In the genomic region with DNA sequence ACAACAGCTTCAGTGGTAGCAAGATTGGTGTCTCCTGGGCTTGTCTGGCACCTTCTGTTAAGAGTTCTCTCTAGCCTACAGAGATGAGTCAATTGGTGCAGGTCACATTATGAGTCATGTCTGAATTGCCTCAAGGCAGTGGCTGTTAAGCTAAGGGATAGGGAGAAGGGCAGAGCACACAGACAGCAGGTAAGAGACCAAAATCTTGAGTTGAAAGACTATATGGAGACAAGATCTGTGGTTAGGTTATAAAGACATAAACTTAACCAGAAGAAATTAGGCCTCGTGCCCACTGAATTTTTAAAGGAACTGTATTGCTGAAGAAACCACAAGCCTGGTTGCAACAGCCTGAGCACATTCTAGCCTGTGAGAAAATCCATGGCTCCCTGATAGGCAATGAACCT, we compare ENCODE assay signal across 8 cellular contexts. TPM values are rescaled to one million over a fixed set of nuclear protein-coding genes. Genes with fewer than 3 reads are reported as not detected.
DNase-seq lines count a peak whose midpoint lies in the region; ATAC-seq and TF ChIP-seq lines count a peak whose summit lies in the region.

No MANE protein-coding gene starts in this region.

- intact Hi-C loops in activated CD8-positive, alpha-beta T cell treated with anti-CD3 and anti-CD28 coated beads for 36 hours (cut with micrococcal nuclease), result loop anchor here (1.0 kb wide), 1 partner anchor 37 kb away; no protein-coding TSS in a partner anchor
- intact Hi-C loops in vagina (cut with DNase I), result no loop called here

- peak; percentile 98 for ATAC-seq in GM21528 (IDR thresholded peaks at IDR 0.05; ENCODE audit: low FRiP score, unreplicated experiment)
- ATAC-seq in activated CD8-positive, alpha-beta T cell treated with anti-CD3 and anti-CD28 coated beads for 36 hours, result peak; percentile 99

- peak; percentile 70 for DNase-seq in GM06990 (ENCODE audit: extremely low read depth, insufficient read length)
- DNase-seq in HPDE6-E6E7 (ENCODE audit: extremely low spot score), result peak; percentile 94
- DNase-seq in activated CD8-positive, alpha-beta T cell treated with anti-CD3 and anti-CD28 coated beads for 36 hours, result peak; percentile 69
- peak; percentile 89 for DNase-seq in kidney tubule cell (ENCODE audit: low spot score)
- DNase-seq in chondrocyte (ENCODE audit: low spot score), result no peak
- DNase-seq in NCI-H345 (lab: John Stamatoyannopoulos, UW), result no peak
- DNase-seq in vagina (ENCODE audit: extremely low spot score in 2 of 2), result no peak

- no peaks in the 10 kb centered on the region for H3K27me3 Mint-ChIP-seq in activated CD8-positive, alpha-beta T cell treated with anti-CD3 and anti-CD28 coated beads for 36 hours
- no peaks in the 10 kb centered on the region for H3K27me3 Mint-ChIP-seq in chondrocyte (ENCODE audit: low read depth)

- no peak for TF ChIP-seq POLR2A in vagina (IDR thresholded peaks at IDR 0.05)

- no peak overlapping the region for H3K4me3 Mint-ChIP-seq in activated CD8-positive, alpha-beta T cell treated with anti-CD3 and anti-CD28 coated beads for 36 hours
- H3K4me3 Mint-ChIP-seq in chondrocyte (ENCODE audit: unreplicated experiment), result no peak overlapping the region

- peaks cover 46% of the 10 kb centered on the region for H3K36me3 Mint-ChIP-seq in activated CD8-positive, alpha-beta T cell treated with anti-CD3 and anti-CD28 coated beads for 36 hours (ENCODE audit: low read depth)
- peaks cover 29% of the 10 kb centered on the region for H3K36me3 Mint-ChIP-seq in chondrocyte (ENCODE audit: low read depth)

- H3K9me3 ChIP-seq in vagina, result no peaks in the 10 kb centered on the region

- H3K4me1 Mint-ChIP-seq in activated CD8-positive, alpha-beta T cell treated with anti-CD3 and anti-CD28 coated beads for 36 hours (ENCODE audit: low read depth), result peaks cover 38% of the 10 kb centered on the region
- peaks cover 5% of the 10 kb centered on the region for H3K4me1 Mint-ChIP-seq in chondrocyte (ENCODE audit: low read depth)

- H3K27ac Mint-ChIP-seq in activated CD8-positive, alpha-beta T cell treated with anti-CD3 and anti-CD28 coated beads for 36 hours, result peak overlapping the region; percentile 37
- H3K27ac Mint-ChIP-seq in chondrocyte (ENCODE audit: unreplicated experiment), result no peak overlapping the region

- no peaks in the 10 kb centered on the region for H3K27me3 ChIP-seq in GM06990 (replicated peaks; ENCODE audit: control insufficient read depth, insufficient read depth, low read length)
- H3K27me3 ChIP-seq in vagina, result no peaks in the 10 kb centered on the region

- H3K27ac ChIP-seq in vagina, result no peak overlapping the region

- TF ChIP-seq CTCF in GM06990 (IDR thresholded peaks at IDR 0.05; ENCODE audit: insufficient read depth, low read length, poor library complexity, severe bottlenecking) (no peak), chondrocyte (IDR thresholded peaks at IDR 0.05) (no peak), vagina (IDR thresholded peaks at IDR 0.05) (no peak)
- no peak for TF ChIP-seq CTCF in activated CD8-positive, alpha-beta T cell treated with anti-CD3 and anti-CD28 coated beads for 36 hours (IDR thresholded peaks at IDR 0.05)

- H3K4me1 ChIP-seq in vagina, result peaks cover 3% of the 10 kb centered on the region

- H3K9me3 Mint-ChIP-seq in activated CD8-positive, alpha-beta T cell treated with anti-CD3 and anti-CD28 coated beads for 36 hours, result no peaks in the 10 kb centered on the region
- no peaks in the 10 kb centered on the region for H3K9me3 Mint-ChIP-seq in chondrocyte (ENCODE audit: low read depth)

- no peak overlapping the region for H3K4me3 ChIP-seq in GM06990 (replicated peaks; ENCODE audit: low read depth, low read length)
- H3K4me3 ChIP-seq in vagina, result no peak overlapping the region

- CTCF ChIA-PET in activated CD8-positive, alpha-beta T cell treated with anti-CD3 and anti-CD28 coated beads for 36 hours (lab: Charles Lee), result interaction anchor here (0.6 to 1.7 kb wide), 6 partner anchors 15 to 179 kb away, joined by 3 to 11 read pairs (median 3); no protein-coding TSS in a partner anchor

- H3K36me3 ChIP-seq in GM06990 (ENCODE audit: control insufficient read depth, insufficient read depth, low read length), result peaks cover 2% of the 10 kb centered on the region
- H3K36me3 ChIP-seq in vagina, result peaks cover 0 to 60% of the 10 kb centered on the region in 2 donors

- POLR2A ChIA-PET in activated CD8-positive, alpha-beta T cell treated with anti-CD3 and anti-CD28 coated beads for 36 hours (lab: Charles Lee), result interaction anchor here (1.0 to 1.5 kb wide), 2 partner anchors 118 to 150 kb away, joined by 3 to 4 read pairs; partner anchors contain the start of genes FAM162A and WDR5B

RNA-seq across cellular contexts. Expression of gene KPNA1, which starts 19.2 kb away (rescaled TPM):
- total RNA-seq in activated CD8-positive, alpha-beta T cell treated with anti-CD3 and anti-CD28 coated beads for 36 hours, result 10 to 100 TPM; 46.6 to 47.4 TPM
- total RNA-seq in chondrocyte, result 80.6 to 88.9 TPM (median 85.6 TPM) in 3 replicates
- 54.0 TPM for total RNA-seq in vagina

RNA-seq across cellular contexts. Expression of gene PARP9, which starts 30.2 kb away (rescaled TPM):
- 10 to 100 TPM; 17.8 to 18.5 TPM for total RNA-seq in activated CD8-positive, alpha-beta T cell treated with anti-CD3 and anti-CD28 coated beads for 36 hours
- total RNA-seq in chondrocyte (9.0 to 16.5 TPM (median 9.1 TPM) in 3 replicates), vagina (19.4 TPM)

RNA-seq across cellular contexts. Expression of gene DTX3L, which starts 30.2 kb away (rescaled TPM):
- 10 to 100 TPM; 22.1 to 25.9 TPM for total RNA-seq in activated CD8-positive, alpha-beta T cell treated with anti-CD3 and anti-CD28 coated beads for 36 hours
- total RNA-seq in chondrocyte (13.5 to 16.6 TPM (median 15.0 TPM) in 3 replicates), vagina (17.7 TPM)

RNA-seq across cellular contexts. Expression of gene PARP15, which starts 43.5 kb away (rescaled TPM):
- 10 to 100 TPM; 13.3 to 14.0 TPM for total RNA-seq in activated CD8-positive, alpha-beta T cell treated with anti-CD3 and anti-CD28 coated beads for 36 hours
- total RNA-seq in chondrocyte (0.10 TPM in 1 of 3 replicates, not detected in the others), vagina (5.9 TPM)

Comparison
In these comparisons a context has a peak if more than half of its experiments do, and no peak if none do; other contexts are left out.
1. DNase-seq: peak in GM06990 (single experiment), HPDE6-E6E7 (single experiment), activated CD8-positive, alpha-beta T cell treated with anti-CD3 and anti-CD28 coated beads for 36 hours (single experiment) and kidney tubule cell (single experiment); none in chondrocyte (single experiment), NCI-H345 (single experiment) and vagina (0 of 2).